15 cellular contexts compared by ENCODE assay signal in the genomic region with DNA sequence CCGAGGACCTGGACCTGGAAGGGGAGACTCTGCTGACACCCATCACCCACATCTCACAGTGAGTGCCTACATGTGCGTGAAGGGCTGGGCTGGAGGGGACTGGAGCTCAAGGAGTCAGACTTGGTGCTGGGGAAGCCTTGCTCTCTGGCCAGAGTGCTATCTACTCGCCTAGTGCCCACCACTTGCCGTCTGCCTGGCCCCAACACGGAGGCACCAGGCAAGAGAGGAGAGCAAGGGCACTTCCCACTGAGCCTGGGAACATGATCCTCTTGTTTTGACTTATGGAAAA. TPM values are rescaled to one million over a fixed set of nuclear protein-coding genes. Genes with fewer than 3 reads are reported as not detected.
DNase-seq lines count a peak whose midpoint lies in the region; ATAC-seq, FAIRE-seq and TF ChIP-seq lines count a peak whose summit lies in the region.
"Had no signal": no experiment of that assay in that cellular context is flagged by ENCODE, and none has a peak within 500 bp of the region (broad histone marks: within the 10 kb centered on the region; RNA-seq: fewer than 3 reads in every experiment).

No MANE protein-coding gene starts in this region.

- no peak overlapping the region for H4K12ac ChIP-seq in trophoblast cell (ENCODE audit: low read depth, low read length)

- no peak for TF ChIP-seq EP300 in stomach (IDR thresholded peaks at IDR 0.05)

- no peak for FAIRE-seq in kidney (lab: Jason Lieb, UNC)
- FAIRE-seq: GM18507 had no signal

- ATAC-seq in GM19463 (IDR thresholded peaks at IDR 0.05; ENCODE audit: unreplicated experiment): no peak
- ATAC-seq in HG03175 (IDR thresholded peaks at IDR 0.05; ENCODE audit: unreplicated experiment): no peak
- ATAC-seq: GM23338 had no signal

- no peak overlapping the region for H2AK5ac ChIP-seq in trophoblast cell (ENCODE audit: low read length)

- intact Hi-C loops in kidney (cut with DNase I): no loop called here
- intact Hi-C loops in stomach (cut with DNase I; ENCODE audit: low total_unique reads): no loop called here

- no peak overlapping the region for H4K8ac ChIP-seq in trophoblast cell (ENCODE audit: low read depth, low read length)

- H3K18ac ChIP-seq in trophoblast cell (ENCODE audit: low read length): no peak overlapping the region

- no peak overlapping the region for H2BK120ac ChIP-seq in trophoblast cell (ENCODE audit: insufficient read depth, low read length, poor library complexity)

- no peak overlapping the region for H3K4ac ChIP-seq in trophoblast cell (ENCODE audit: low read depth, low read length)

- no peak overlapping the region for H3K23ac ChIP-seq in trophoblast cell (ENCODE audit: low read length)

- no peak overlapping the region for H3K14ac ChIP-seq in trophoblast cell (ENCODE audit: low read length)

- TF ChIP-seq CTCF in kidney (IDR thresholded peaks at IDR 0.05; ENCODE audit: borderline replicate concordance, extremely low read depth, insufficient read depth): no peak
- no peak for TF ChIP-seq CTCF in stomach (IDR thresholded peaks at IDR 0.05)

- H3K79me1 ChIP-seq in trophoblast cell (ENCODE audit: low read length): no peaks in the 10 kb centered on the region

- H3K4me3 ChIP-seq in SJCRH30: no peak overlapping the region
- H3K4me3 ChIP-seq in kidney (ENCODE audit: low read length in 2 of 2): no peak overlapping the region
- H3K4me3 ChIP-seq in stomach: no peak overlapping the region
- no peak overlapping the region for H3K4me3 ChIP-seq in trophoblast cell (ENCODE audit: low read depth, low read length)
- H3K4me3 ChIP-seq: BLaER1 treated with 17β-estradiol and CSF1 and Interleukin-3, amounts not matched to agents 10 nM and 100 nM; GM23338 had no signal

- H3K4me1 ChIP-seq in SJCRH30 (peaks cover 21% of the 10 kb centered on the region), kidney (ENCODE audit: control insufficient read depth in 1 of 2, insufficient read depth in 1 of 2, low read depth in 1 of 2, low read length in 2 of 2) (no peaks in the 10 kb centered on the region), stomach (peaks cover 0 to 14% (median 0%) of the 10 kb centered on the region in 4 donors), trophoblast cell (ENCODE audit: control insufficient read depth in 1 of 2, insufficient read depth in 2 of 2, low read length in 2 of 2) (peaks cover 5 to 6% of the 10 kb centered on the region in 2 experiments)

- H4K91ac ChIP-seq in trophoblast cell (ENCODE audit: low read depth, low read length): no peak overlapping the region

- H3K79me2 ChIP-seq in trophoblast cell (ENCODE audit: control insufficient read depth, insufficient read depth, low read length, poor library complexity): no peaks in the 10 kb centered on the region

- H3K36me3 ChIP-seq in SJCRH30 (peaks cover 69% of the 10 kb centered on the region), kidney (ENCODE audit: control insufficient read depth in 1 of 2, insufficient read depth in 2 of 2, low read length in 2 of 2) (peaks cover 0 to 6% of the 10 kb centered on the region in 2 donors), stomach (peaks cover 0 to 50% (median 39%) of the 10 kb centered on the region in 4 donors), trophoblast cell (ENCODE audit: control insufficient read depth in 1 of 2, insufficient read depth in 2 of 2, low read length in 2 of 2) (peaks cover 10 to 13% of the 10 kb centered on the region in 2 experiments)

- no peak overlapping the region for H2BK12ac ChIP-seq in trophoblast cell (ENCODE audit: low read length)

- no peak overlapping the region for H3K4me2 ChIP-seq in trophoblast cell (ENCODE audit: low read length)
- H3K4me2 ChIP-seq: BLaER1 treated with 17β-estradiol and CSF1 and Interleukin-3, amounts not matched to agents 10 nM and 100 nM; GM23338 had no signal

- no peak overlapping the region for H2AFZ ChIP-seq in trophoblast cell (ENCODE audit: insufficient read depth, low read length, poor library complexity)
- H2AFZ ChIP-seq: GM23338 had no signal

- H3K9ac ChIP-seq in kidney (ENCODE audit: low read length in 2 of 2) (no peak overlapping the region), trophoblast cell (ENCODE audit: low read length) (no peak overlapping the region)
- H3K9ac ChIP-seq: BLaER1 treated with 17β-estradiol and CSF1 and Interleukin-3, amounts not matched to agents 10 nM and 100 nM had no signal

- H3K27ac ChIP-seq in SJCRH30: peak overlapping the region; percentile 87
- no peak overlapping the region for H3K27ac ChIP-seq in kidney (ENCODE audit: low read depth in 2 of 2, low read length in 2 of 2)
- no peak overlapping the region for H3K27ac ChIP-seq in stomach
- H3K27ac ChIP-seq in trophoblast cell (ENCODE audit: low read depth, low read length): no peak overlapping the region
- H3K27ac ChIP-seq: BLaER1 treated with 17β-estradiol and CSF1 and Interleukin-3, amounts not matched to agents 10 nM and 100 nM had no signal

- peak; percentile 49 for DNase-seq in activated CD8-positive, alpha-beta memory T cell treated with anti-CD3 and anti-CD28 coated beads for 24 hours
- DNase-seq in activated CD8-positive, alpha-beta memory T cell treated with anti-CD3 and anti-CD28 coated beads, Interleukin-2, amount 50 U/mL, for 4 hours: no peak
- no peak for DNase-seq in SJCRH30
- DNase-seq in kidney: peak; percentile 29
- peak; percentile 19 for DNase-seq in stomach
- no peak for DNase-seq in trophoblast cell
- DNase-seq: ACHN; CD4-positive, CD25-positive, alpha-beta regulatory T cell; DMS53; H9 had no signal

- peaks cover 22% of the 10 kb centered on the region for H3K9me3 ChIP-seq in SJCRH30 (replicated peaks)
- H3K9me3 ChIP-seq in kidney (ENCODE audit: control insufficient read depth in 1 of 2, low read length in 2 of 2): peaks cover 0 to 38% of the 10 kb centered on the region in 2 donors
- H3K9me3 ChIP-seq in stomach: peaks cover 0 to 40% (median 17%) of the 10 kb centered on the region in 4 donors
- H3K9me3 ChIP-seq in trophoblast cell (ENCODE audit: insufficient read depth, low read depth, low read length): peaks cover 23% of the 10 kb centered on the region

- no peak for TF ChIP-seq POLR2A in stomach (IDR thresholded peaks at IDR 0.05)

- no peak overlapping the region for H2BK5ac ChIP-seq in trophoblast cell (ENCODE audit: low read depth, low read length, poor library complexity)

- H3K27me3 ChIP-seq in SJCRH30 (no peaks in the 10 kb centered on the region), stomach (no peaks in the 10 kb centered on the region), trophoblast cell (ENCODE audit: insufficient read depth, low read length) (no peaks in the 10 kb centered on the region)
- H3K27me3 ChIP-seq: BLaER1 treated with 17β-estradiol and CSF1 and Interleukin-3, amounts not matched to agents 10 nM and 100 nM had no signal

- WGBS in stomach, 5 donors: 95 to 97% (median 96%) methylated on average over 4 to 5 of the region's 5 CpGs
- WGBS in trophoblast cell (ENCODE audit: extremely low coverage, insufficient coverage, insufficient read length): no CpG with 5 or more reads among the region's 5 CpGs

RNA-seq across cellular contexts. Expression of a gene that starts 37.8 kb away (rescaled TPM):
- total RNA-seq in SJCRH30 (2014; rRNA removed; shearing (Covaris generic)): 8.5 and 12.3 TPM in 2 replicates
- total RNA-seq in kidney (4.4 TPM), stomach (10 to 100 TPM in 1 of 5 donors, 1 to 10 TPM in 4; 2.2 to 15.1 (median 2.3) TPM)
- polyA plus RNA-seq in kidney (ENCODE audit: insufficient read depth, low read depth, low replicate concordance) (0.22 TPM), stomach (under 1 TPM; under 0.01 to 0.12 (median 0.05) TPM)
- 0.19 and 0.21 TPM in 2 replicates for polyA plus RNA-seq in trophoblast cell (2013)

Comparison
In these comparisons a context has a peak if more than half of its experiments do, and no peak if none do; other contexts are left out.
1. DNase-seq: peak in activated CD8-positive, alpha-beta memory T cell treated with anti-CD3 and anti-CD28 coated beads for 24 hours (single experiment), kidney (single experiment) and stomach (single experiment); none in activated CD8-positive, alpha-beta memory T cell treated with anti-CD3 and anti-CD28 coated beads, Interleukin-2, amount 50 U/mL, for 4 hours (single experiment), SJCRH30 (0 of 2) and trophoblast cell (0 of 2).